Comparison of ENCODE assay signal across 15 cellular contexts in the genomic region with DNA sequence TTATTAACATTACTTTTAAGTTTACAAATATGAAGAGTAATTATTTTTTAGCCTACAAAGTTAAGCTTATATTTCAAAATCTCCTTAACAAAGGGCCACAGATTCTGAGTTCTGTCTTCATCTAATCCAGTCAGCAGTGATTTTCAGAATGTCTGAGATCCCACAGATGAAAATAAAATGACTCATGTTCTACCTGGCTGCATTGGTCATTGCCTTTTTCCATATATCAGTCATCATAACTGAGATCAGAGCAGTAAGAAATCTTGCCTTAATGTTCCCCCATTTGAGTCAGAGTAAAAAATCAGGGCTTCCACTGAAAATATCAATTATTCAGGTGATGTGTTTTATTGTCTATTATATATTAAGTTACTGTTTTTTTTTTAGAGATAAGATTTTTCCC.
DNase-seq lines count a peak whose midpoint lies in the region; ATAC-seq and TF ChIP-seq lines count a peak whose summit lies in the region.
"Had no signal": no experiment of that assay in that cellular context is flagged by ENCODE, and none has a peak within 500 bp of the region (broad histone marks: within the 10 kb centered on the region; RNA-seq: fewer than 3 reads in every experiment).

No MANE protein-coding gene starts in this region.

- ATAC-seq in GM19043 (IDR thresholded peaks at IDR 0.05; ENCODE audit: low read depth, unreplicated experiment) (peak; percentile 41), HG02610 (IDR thresholded peaks at IDR 0.05; ENCODE audit: unreplicated experiment) (peak; percentile 50), HG03432 (IDR thresholded peaks at IDR 0.05; ENCODE audit: unreplicated experiment) (peak; percentile 68), HG03280 (IDR thresholded peaks at IDR 0.05; ENCODE audit: unreplicated experiment) (no peak)
- ATAC-seq: A549 had no signal

- peaks cover 35% of the 10 kb centered on the region for H3K9me3 Mint-ChIP-seq in chondrocyte (ENCODE audit: low read depth)

- no peaks in the 10 kb centered on the region for H3K27me3 ChIP-seq in GM06990 (replicated peaks; ENCODE audit: control insufficient read depth, insufficient read depth, low read length)
- H3K27me3 ChIP-seq: colonic mucosa had no signal

- H3K4me1 Mint-ChIP-seq in chondrocyte (ENCODE audit: low read depth): no peaks in the 10 kb centered on the region

- TF ChIP-seq CTCF in GM06990 (IDR thresholded peaks at IDR 0.05; ENCODE audit: insufficient read depth, low read length, poor library complexity, severe bottlenecking) (no peak), chondrocyte (IDR thresholded peaks at IDR 0.05) (no peak)

- H3K27ac Mint-ChIP-seq in chondrocyte (ENCODE audit: unreplicated experiment): no peak overlapping the region

- H3K27me3 Mint-ChIP-seq in chondrocyte (ENCODE audit: low read depth): no peaks in the 10 kb centered on the region

- H3K36me3 Mint-ChIP-seq in chondrocyte (ENCODE audit: low read depth): no peaks in the 10 kb centered on the region

- no peak overlapping the region for H3K4me3 ChIP-seq in GM06990 (replicated peaks; ENCODE audit: low read depth, low read length)
- H3K4me3 ChIP-seq: A549, colonic mucosa had no signal

- H3K36me3 ChIP-seq in GM06990 (ENCODE audit: control insufficient read depth, insufficient read depth, low read length): no peaks in the 10 kb centered on the region
- H3K36me3 ChIP-seq: colonic mucosa had no signal

- DNase-seq in GM06990 (ENCODE audit: extremely low read depth, insufficient read length) (peak; percentile 67), T1000 (lab: John Stamatoyannopoulos, UW) (no peak), NCI-H1092 treated with DMSO at 0.1 percent for 48 hours (lab: John Stamatoyannopoulos, UW) (no peak), chondrocyte (ENCODE audit: low spot score) (no peak)
- DNase-seq: activated T-cell treated with anti-CD3 and anti-CD28 coated beads for 4 hours, colonic mucosa, mesenchymal stem cell, NCI-H1436 treated with DMSO at 0.1 percent for 48 hours, NCI-H69, occipital lobe had no signal

- no peak overlapping the region for H3K4me3 Mint-ChIP-seq in chondrocyte (ENCODE audit: unreplicated experiment)
